1 cellular context compared by ENCODE assay signal in the genomic region with DNA sequence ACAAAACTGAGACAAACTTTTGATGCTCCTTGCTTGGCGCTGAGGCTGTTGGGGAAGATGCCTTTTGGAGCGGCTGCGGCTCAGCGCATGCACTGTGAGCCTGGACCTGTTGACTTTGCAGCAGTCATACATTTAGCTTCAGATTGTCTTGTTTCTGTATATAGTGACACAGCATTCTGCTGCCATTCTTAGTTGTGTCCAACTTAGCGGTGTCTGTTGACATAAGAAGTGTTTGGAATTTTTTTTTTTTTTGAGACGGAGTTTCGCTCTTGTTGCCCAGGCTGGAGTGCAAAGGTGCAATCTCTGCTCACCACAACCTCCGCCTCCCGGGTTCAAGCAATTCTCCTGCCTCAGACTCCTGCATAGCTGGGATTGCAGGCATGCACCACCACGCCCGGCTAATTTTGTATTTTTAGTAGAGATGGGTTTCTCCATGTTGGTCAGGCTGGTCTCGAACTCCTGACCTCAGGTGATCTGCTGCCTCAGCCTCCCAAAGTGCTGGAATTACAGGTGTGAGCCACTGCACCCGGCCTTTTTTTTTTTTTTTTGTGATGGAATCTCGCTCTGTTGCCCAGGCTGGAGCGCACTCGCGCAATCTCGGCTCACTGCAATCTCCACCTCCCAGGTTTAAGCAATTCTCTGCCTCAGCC.
TF ChIP-seq lines count a peak whose summit lies in the region.
"Not testable (repeated sequence)": the region's sequence is repeated elsewhere in the genome, so short reads cannot be mapped to it uniquely, and the experiment has no call there.

No MANE protein-coding gene starts in this region.

TF ChIP-seq in HepG2, 621 proteins besides CTCF, POLR2A, EP300 and RAD21 (continued from another document and continues in another):
- TF ChIP-seq, protein P1, sequence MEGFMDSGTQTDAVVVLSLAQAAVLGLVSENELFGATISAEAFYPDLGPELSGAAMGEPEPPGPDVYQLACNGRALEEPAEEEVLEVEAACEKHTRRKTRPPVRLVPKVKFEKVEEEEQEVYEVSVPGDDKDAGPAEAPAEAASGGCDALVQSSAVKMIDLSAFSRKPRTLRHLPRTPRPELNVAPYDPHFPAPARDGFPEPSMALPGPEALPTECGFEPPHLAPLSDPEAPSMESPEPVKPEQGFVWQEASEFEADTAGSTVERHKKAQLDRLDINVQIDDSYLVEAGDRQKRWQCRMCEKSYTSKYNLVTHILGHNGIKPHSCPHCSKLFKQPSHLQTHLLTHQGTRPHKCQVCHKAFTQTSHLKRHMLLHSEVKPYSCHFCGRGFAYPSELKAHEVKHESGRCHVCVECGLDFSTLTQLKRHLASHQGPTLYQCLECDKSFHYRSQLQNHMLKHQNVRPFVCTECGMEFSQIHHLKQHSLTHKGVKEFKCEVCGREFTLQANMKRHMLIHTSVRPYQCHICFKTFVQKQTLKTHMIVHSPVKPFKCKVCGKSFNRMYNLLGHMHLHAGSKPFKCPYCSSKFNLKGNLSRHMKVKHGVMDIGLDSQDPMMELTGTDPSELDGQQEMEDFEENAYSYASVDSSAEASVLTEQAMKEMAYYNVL (CRISPR knock-in tag; IDR thresholded peaks at IDR 0.05; ENCODE audit: borderline replicate concordance): peak; percentile 15; the same call in 1 of the 2 replicates
- TF ChIP-seq ZNF598 (CRISPR knock-in tag; IDR thresholded peaks at IDR 0.05; ENCODE audit: borderline replicate concordance) (0 out of 2 replicates have a peak, but pooled peaks have one; percentile 27), ZMYM3 (CRISPR knock-in tag; IDR thresholded peaks at IDR 0.05) (peak; percentile 87), MED1 (CRISPR knock-in tag; IDR thresholded peaks at IDR 0.05) (peak; percentile 92), MEF2D (CRISPR knock-in tag; IDR thresholded peaks at IDR 0.05) (peak; percentile 84), HNF4A (CRISPR knock-in tag; IDR thresholded peaks at IDR 0.05) (peak; percentile 82), ZNF629 (CRISPR knock-in tag; conservative IDR thresholded peaks at IDR 0.05) (peak; percentile 67), CREM (IDR thresholded peaks at IDR 0.05) (peak; percentile 59), ZNF672 (CRISPR knock-in tag; IDR thresholded peaks at IDR 0.05) (peak; percentile 85; the same call in 1 of the 2 replicates), ZEB1 (IDR thresholded peaks at IDR 0.05; ENCODE audit: insufficient replicate concordance, low read depth) (peak; percentile 1), ZMYM2 (CRISPR knock-in tag; IDR thresholded peaks at IDR 0.05) (peak; percentile 91; the same call in 1 of the 2 replicates), HDAC1 (CRISPR knock-in tag; IDR thresholded peaks at IDR 0.05) (peak; percentile 60; the same call in 1 of the 2 replicates), MXI1 (IDR thresholded peaks at IDR 0.05; ENCODE audit: borderline replicate concordance, low read depth, low read length) (peak; percentile 61; the same call in 1 of the 3 replicates), RARA (CRISPR knock-in tag; IDR thresholded peaks at IDR 0.05) (peak; percentile 80), ZSCAN21 (CRISPR knock-in tag; IDR thresholded peaks at IDR 0.05; ENCODE audit: borderline replicate concordance) (peak; percentile 29; the same call in 1 of the 2 replicates), FOXA3 (CRISPR knock-in tag; IDR thresholded peaks at IDR 0.05) (peak; percentile 98), GATAD1 (CRISPR knock-in tag; IDR thresholded peaks at IDR 0.05) (0 out of 2 replicates have a peak, but pooled peaks have one; percentile 36)
- TF ChIP-seq, protein P2, sequence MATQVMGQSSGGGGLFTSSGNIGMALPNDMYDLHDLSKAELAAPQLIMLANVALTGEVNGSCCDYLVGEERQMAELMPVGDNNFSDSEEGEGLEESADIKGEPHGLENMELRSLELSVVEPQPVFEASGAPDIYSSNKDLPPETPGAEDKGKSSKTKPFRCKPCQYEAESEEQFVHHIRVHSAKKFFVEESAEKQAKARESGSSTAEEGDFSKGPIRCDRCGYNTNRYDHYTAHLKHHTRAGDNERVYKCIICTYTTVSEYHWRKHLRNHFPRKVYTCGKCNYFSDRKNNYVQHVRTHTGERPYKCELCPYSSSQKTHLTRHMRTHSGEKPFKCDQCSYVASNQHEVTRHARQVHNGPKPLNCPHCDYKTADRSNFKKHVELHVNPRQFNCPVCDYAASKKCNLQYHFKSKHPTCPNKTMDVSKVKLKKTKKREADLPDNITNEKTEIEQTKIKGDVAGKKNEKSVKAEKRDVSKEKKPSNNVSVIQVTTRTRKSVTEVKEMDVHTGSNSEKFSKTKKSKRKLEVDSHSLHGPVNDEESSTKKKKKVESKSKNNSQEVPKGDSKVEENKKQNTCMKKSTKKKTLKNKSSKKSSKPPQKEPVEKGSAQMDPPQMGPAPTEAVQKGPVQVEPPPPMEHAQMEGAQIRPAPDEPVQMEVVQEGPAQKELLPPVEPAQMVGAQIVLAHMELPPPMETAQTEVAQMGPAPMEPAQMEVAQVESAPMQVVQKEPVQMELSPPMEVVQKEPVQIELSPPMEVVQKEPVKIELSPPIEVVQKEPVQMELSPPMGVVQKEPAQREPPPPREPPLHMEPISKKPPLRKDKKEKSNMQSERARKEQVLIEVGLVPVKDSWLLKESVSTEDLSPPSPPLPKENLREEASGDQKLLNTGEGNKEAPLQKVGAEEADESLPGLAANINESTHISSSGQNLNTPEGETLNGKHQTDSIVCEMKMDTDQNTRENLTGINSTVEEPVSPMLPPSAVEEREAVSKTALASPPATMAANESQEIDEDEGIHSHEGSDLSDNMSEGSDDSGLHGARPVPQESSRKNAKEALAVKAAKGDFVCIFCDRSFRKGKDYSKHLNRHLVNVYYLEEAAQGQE (IDR thresholded peaks at IDR 0.05; ENCODE audit: borderline replicate concordance in 1 of 2, low read depth in 1 of 2, low read length in 2 of 2): peak in 1 of 2 experiments; percentile 24; a peak in 1 of 4 replicates
- TF ChIP-seq, protein P3, sequence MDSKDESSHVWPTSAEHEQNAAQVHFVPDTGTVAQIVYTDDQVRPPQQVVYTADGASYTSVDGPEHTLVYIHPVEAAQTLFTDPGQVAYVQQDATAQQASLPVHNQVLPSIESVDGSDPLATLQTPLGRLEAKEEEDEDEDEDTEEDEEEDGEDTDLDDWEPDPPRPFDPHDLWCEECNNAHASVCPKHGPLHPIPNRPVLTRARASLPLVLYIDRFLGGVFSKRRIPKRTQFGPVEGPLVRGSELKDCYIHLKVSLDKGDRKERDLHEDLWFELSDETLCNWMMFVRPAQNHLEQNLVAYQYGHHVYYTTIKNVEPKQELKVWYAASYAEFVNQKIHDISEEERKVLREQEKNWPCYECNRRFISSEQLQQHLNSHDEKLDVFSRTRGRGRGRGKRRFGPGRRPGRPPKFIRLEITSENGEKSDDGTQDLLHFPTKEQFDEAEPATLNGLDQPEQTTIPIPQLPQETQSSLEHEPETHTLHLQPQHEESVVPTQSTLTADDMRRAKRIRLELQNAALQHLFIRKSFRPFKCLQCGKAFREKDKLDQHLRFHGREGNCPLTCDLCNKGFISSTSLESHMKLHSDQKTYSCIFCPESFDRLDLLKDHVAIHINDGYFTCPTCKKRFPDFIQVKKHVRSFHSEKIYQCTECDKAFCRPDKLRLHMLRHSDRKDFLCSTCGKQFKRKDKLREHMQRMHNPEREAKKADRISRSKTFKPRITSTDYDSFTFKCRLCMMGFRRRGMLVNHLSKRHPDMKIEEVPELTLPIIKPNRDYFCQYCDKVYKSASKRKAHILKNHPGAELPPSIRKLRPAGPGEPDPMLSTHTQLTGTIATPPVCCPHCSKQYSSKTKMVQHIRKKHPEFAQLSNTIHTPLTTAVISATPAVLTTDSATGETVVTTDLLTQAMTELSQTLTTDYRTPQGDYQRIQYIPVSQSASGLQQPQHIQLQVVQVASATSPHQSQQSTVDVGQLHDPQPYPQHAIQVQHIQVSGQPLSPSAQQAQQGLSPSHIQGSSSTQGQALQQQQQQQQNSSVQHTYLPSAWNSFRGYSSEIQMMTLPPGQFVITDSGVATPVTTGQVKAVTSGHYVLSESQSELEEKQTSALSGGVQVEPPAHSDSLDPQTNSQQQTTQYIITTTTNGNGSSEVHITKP (CRISPR knock-in tag; IDR thresholded peaks at IDR 0.05; ENCODE audit: low read depth): peak; percentile 41; the same call in 1 of the 2 replicates
- TF ChIP-seq CREM (CRISPR knock-in tag; IDR thresholded peaks at IDR 0.05): not testable (repeated sequence)
- TF ChIP-seq, protein P4, sequence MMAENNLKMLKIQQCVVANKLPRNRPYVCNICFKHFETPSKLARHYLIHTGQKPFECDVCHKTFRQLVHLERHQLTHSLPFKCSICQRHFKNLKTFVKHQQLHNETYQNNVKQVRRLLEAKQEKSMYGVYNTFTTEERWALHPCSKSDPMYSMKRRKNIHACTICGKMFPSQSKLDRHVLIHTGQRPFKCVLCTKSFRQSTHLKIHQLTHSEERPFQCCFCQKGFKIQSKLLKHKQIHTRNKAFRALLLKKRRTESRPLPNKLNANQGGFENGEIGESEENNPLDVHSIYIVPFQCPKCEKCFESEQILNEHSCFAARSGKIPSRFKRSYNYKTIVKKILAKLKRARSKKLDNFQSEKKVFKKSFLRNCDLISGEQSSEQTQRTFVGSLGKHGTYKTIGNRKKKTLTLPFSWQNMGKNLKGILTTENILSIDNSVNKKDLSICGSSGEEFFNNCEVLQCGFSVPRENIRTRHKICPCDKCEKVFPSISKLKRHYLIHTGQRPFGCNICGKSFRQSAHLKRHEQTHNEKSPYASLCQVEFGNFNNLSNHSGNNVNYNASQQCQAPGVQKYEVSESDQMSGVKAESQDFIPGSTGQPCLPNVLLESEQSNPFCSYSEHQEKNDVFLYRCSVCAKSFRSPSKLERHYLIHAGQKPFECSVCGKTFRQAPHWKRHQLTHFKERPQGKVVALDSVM (CRISPR knock-in tag; IDR thresholded peaks at IDR 0.05): peak; percentile 97
- TF ChIP-seq, protein P5, sequence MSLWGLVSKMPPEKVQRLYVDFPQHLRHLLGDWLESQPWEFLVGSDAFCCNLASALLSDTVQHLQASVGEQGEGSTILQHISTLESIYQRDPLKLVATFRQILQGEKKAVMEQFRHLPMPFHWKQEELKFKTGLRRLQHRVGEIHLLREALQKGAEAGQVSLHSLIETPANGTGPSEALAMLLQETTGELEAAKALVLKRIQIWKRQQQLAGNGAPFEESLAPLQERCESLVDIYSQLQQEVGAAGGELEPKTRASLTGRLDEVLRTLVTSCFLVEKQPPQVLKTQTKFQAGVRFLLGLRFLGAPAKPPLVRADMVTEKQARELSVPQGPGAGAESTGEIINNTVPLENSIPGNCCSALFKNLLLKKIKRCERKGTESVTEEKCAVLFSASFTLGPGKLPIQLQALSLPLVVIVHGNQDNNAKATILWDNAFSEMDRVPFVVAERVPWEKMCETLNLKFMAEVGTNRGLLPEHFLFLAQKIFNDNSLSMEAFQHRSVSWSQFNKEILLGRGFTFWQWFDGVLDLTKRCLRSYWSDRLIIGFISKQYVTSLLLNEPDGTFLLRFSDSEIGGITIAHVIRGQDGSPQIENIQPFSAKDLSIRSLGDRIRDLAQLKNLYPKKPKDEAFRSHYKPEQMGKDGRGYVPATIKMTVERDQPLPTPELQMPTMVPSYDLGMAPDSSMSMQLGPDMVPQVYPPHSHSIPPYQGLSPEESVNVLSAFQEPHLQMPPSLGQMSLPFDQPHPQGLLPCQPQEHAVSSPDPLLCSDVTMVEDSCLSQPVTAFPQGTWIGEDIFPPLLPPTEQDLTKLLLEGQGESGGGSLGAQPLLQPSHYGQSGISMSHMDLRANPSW (CRISPR knock-in tag; IDR thresholded peaks at IDR 0.05; ENCODE audit: borderline replicate concordance): peak; percentile 91
- TF ChIP-seq, protein P6, sequence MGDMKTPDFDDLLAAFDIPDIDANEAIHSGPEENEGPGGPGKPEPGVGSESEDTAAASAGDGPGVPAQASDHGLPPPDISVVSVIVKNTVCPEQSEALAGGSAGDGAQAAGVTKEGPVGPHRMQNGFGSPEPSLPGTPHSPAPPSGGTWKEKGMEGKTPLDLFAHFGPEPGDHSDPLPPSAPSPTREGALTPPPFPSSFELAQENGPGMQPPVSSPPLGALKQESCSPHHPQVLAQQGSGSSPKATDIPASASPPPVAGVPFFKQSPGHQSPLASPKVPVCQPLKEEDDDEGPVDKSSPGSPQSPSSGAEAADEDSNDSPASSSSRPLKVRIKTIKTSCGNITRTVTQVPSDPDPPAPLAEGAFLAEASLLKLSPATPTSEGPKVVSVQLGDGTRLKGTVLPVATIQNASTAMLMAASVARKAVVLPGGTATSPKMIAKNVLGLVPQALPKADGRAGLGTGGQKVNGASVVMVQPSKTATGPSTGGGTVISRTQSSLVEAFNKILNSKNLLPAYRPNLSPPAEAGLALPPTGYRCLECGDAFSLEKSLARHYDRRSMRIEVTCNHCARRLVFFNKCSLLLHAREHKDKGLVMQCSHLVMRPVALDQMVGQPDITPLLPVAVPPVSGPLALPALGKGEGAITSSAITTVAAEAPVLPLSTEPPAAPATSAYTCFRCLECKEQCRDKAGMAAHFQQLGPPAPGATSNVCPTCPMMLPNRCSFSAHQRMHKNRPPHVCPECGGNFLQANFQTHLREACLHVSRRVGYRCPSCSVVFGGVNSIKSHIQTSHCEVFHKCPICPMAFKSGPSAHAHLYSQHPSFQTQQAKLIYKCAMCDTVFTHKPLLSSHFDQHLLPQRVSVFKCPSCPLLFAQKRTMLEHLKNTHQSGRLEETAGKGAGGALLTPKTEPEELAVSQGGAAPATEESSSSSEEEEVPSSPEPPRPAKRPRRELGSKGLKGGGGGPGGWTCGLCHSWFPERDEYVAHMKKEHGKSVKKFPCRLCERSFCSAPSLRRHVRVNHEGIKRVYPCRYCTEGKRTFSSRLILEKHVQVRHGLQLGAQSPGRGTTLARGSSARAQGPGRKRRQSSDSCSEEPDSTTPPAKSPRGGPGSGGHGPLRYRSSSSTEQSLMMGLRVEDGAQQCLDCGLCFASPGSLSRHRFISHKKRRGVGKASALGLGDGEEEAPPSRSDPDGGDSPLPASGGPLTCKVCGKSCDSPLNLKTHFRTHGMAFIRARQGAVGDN (CRISPR knock-in tag; IDR thresholded peaks at IDR 0.05): peak; percentile 16
- TF ChIP-seq, protein P7, sequence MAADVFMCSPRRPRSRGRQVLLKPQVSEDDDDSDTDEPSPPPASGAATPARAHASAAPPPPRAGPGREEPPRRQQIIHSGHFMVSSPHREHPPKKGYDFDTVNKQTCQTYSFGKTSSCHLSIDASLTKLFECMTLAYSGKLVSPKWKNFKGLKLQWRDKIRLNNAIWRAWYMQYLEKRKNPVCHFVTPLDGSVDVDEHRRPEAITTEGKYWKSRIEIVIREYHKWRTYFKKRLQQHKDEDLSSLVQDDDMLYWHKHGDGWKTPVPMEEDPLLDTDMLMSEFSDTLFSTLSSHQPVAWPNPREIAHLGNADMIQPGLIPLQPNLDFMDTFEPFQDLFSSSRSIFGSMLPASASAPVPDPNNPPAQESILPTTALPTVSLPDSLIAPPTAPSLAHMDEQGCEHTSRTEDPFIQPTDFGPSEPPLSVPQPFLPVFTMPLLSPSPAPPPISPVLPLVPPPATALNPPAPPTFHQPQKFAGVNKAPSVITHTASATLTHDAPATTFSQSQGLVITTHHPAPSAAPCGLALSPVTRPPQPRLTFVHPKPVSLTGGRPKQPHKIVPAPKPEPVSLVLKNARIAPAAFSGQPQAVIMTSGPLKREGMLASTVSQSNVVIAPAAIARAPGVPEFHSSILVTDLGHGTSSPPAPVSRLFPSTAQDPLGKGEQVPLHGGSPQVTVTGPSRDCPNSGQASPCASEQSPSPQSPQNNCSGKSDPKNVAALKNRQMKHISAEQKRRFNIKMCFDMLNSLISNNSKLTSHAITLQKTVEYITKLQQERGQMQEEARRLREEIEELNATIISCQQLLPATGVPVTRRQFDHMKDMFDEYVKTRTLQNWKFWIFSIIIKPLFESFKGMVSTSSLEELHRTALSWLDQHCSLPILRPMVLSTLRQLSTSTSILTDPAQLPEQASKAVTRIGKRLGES (CRISPR knock-in tag; IDR thresholded peaks at IDR 0.05; ENCODE audit: borderline replicate concordance): peak; percentile 64; the same call in 1 of the 2 replicates
